22 cellular contexts compared by ENCODE assay signal in genomic region chr6:5667737-5668136, GRCh38.
DNase-seq lines count a peak whose midpoint lies in the region; ATAC-seq and TF ChIP-seq lines count a peak whose summit lies in the region.
"Had no signal": no experiment of that assay in that cellular context is flagged by ENCODE, and none has a peak within 500 bp of the region (broad histone marks: within the 10 kb centered on the region; RNA-seq: fewer than 3 reads in every experiment).

No MANE protein-coding gene starts in this region.

- peaks cover 34% of the 10 kb centered on the region for H3K36me3 Mint-ChIP-seq in activated naive CD4-positive, alpha-beta T cell treated with anti-CD3 and anti-CD28 coated beads, Interleukin-2, amount 10 ng/mL, durations not matched to agents 7 days and 5 days
- no peaks in the 10 kb centered on the region for H3K36me3 Mint-ChIP-seq in CD8-positive, alpha-beta T cell
- H3K36me3 Mint-ChIP-seq in T-helper 17 cell (ENCODE audit: low read depth) = peaks cover 3% of the 10 kb centered on the region
- H3K36me3 Mint-ChIP-seq in naive thymus-derived CD4-positive, alpha-beta T cell = peaks cover 0 to 11% (median 4%) of the 10 kb centered on the region in 5 donors

- intact Hi-C loops in CD8-positive, alpha-beta T cell (cut with DNase I, micrococcal nuclease) = loop anchor here in 1 of 2 experiments (5.0 to 10.0 kb wide), 4 partner anchors 50 to 337 kb away; partner anchors contain the start of gene NRN1
- intact Hi-C loops in naive thymus-derived CD4-positive, alpha-beta T cell (cut with micrococcal nuclease) = loop anchor here in 1 of 2 donors (5.0 to 10.0 kb wide), 4 partner anchors 200 to 880 kb away; partner anchors contain the start of gene RPP40

- H3K36me3 ChIP-seq in CD8-positive, alpha-beta T cell (ENCODE audit: insufficient read depth, low read length) = no peaks in the 10 kb centered on the region
- H3K36me3 ChIP-seq in naive thymus-derived CD4-positive, alpha-beta T cell (ENCODE audit: control insufficient read depth in 2 of 3, insufficient read depth in 3 of 3, low read length in 3 of 3) = no peaks in the 10 kb centered on the region
- H3K36me3 ChIP-seq: BE2C, pancreas had no signal

- H3K9me3 Mint-ChIP-seq in activated naive CD4-positive, alpha-beta T cell treated with anti-CD3 and anti-CD28 coated beads, Interleukin-2, amount 10 ng/mL, durations not matched to agents 7 days and 5 days = peaks cover 15% of the 10 kb centered on the region
- no peaks in the 10 kb centered on the region for H3K9me3 Mint-ChIP-seq in CD8-positive, alpha-beta T cell
- H3K9me3 Mint-ChIP-seq in naive thymus-derived CD4-positive, alpha-beta T cell = no peaks in the 10 kb centered on the region
- H3K9me3 Mint-ChIP-seq: neural crest cell, type B pancreatic cell had no signal

- H3K4me1 ChIP-seq in CD8-positive, alpha-beta T cell (ENCODE audit: insufficient read depth, low read length) = peaks cover 85% of the 10 kb centered on the region
- peaks cover 0 to 74% of the 10 kb centered on the region in 2 donors for H3K4me1 ChIP-seq in naive thymus-derived CD4-positive, alpha-beta T cell (ENCODE audit: control insufficient read depth in 2 of 2, insufficient read depth in 2 of 2, low read length in 2 of 2)
- H3K4me1 ChIP-seq: pancreas had no signal

- H3K27ac ChIP-seq in CD8-positive, alpha-beta T cell (ENCODE audit: low read depth, low read length) = no peak overlapping the region
- H3K27ac ChIP-seq in naive thymus-derived CD4-positive, alpha-beta T cell (ENCODE audit: low read depth, low read length) = peak overlapping the region; percentile 52
- H3K27ac ChIP-seq: pancreas, skin epidermis had no signal

- POLR2A ChIA-PET in CD8-positive, alpha-beta T cell (lab: Charles Lee) = interaction anchor here (0.6 to 1.4 kb wide), 7 partner anchors 16 to 1039 kb away, joined by 3 to 4 read pairs (median 4); no protein-coding TSS in a partner anchor
- POLR2A ChIA-PET in naive thymus-derived CD4-positive, alpha-beta T cell (lab: Charles Lee) = interaction anchor here (0.6 to 2.3 kb wide), 14 partner anchors 11 to 407 kb away, joined by 3 to 9 read pairs (median 4); partner anchors contain the start of genes FARS2 and LYRM4

- no peak for TF ChIP-seq CTCF in CD8-positive, alpha-beta T cell (IDR thresholded peaks at IDR 0.05)

- no peaks in the 10 kb centered on the region for H3K9me3 ChIP-seq in CD8-positive, alpha-beta T cell (ENCODE audit: low read length)
- no peaks in the 10 kb centered on the region for H3K9me3 ChIP-seq in T-helper 17 cell (ENCODE audit: control insufficient read depth, low read length, poor library complexity, severe bottlenecking)
- H3K9me3 ChIP-seq in naive thymus-derived CD4-positive, alpha-beta T cell (ENCODE audit: control insufficient read depth in 2 of 3, low read length in 3 of 3) = no peaks in the 10 kb centered on the region
- H3K9me3 ChIP-seq: BE2C, pancreas had no signal

- H3K27ac Mint-ChIP-seq in activated naive CD4-positive, alpha-beta T cell treated with anti-CD3 and anti-CD28 coated beads, Interleukin-2, amount 10 ng/mL, durations not matched to agents 7 days and 5 days = peak overlapping the region; percentile 85
- H3K27ac Mint-ChIP-seq in CD8-positive, alpha-beta T cell = peak overlapping the region; percentile 85
- H3K27ac Mint-ChIP-seq in T-helper 17 cell = peak overlapping the region; percentile 47
- peak overlapping the region; percentile 61 to 93 (median 87) for H3K27ac Mint-ChIP-seq in naive thymus-derived CD4-positive, alpha-beta T cell
- H3K27ac Mint-ChIP-seq: activated CD4-positive, alpha-beta T cell treated with anti-CD3 and anti-CD28 coated beads for 36 hours; type B pancreatic cell had no signal

- ATAC-seq in CD8-positive, alpha-beta T cell = peak; percentile 75
- ATAC-seq in T-helper 17 cell = peak; percentile 24
- ATAC-seq in naive thymus-derived CD4-positive, alpha-beta T cell = peak; percentile 30
- no peak for ATAC-seq in GM19463 (IDR thresholded peaks at IDR 0.05; ENCODE audit: unreplicated experiment)
- ATAC-seq: activated CD4-positive, alpha-beta T cell treated with anti-CD3 and anti-CD28 coated beads for 36 hours; pancreas; PC-3; SK-N-SH treated with all-trans-retinoic acid at 6 μM for 48 hours had no signal

- DNase-seq in activated naive CD4-positive, alpha-beta T cell treated with anti-CD3 and anti-CD28 coated beads, Interleukin-2, amount 10 ng/mL, durations not matched to agents 7 days and 5 days = peak; percentile 60
- no peak for DNase-seq in activated naive CD4-positive, alpha-beta T cell (lab: John Stamatoyannopoulos, UW)
- peak in 1 of 7 experiments; percentile 59 for DNase-seq in CD8-positive, alpha-beta T cell
- DNase-seq in T-helper 17 cell = no peak
- DNase-seq in naive thymus-derived CD4-positive, alpha-beta T cell = peak in 7 of 9 donors; percentile 50 to 90 (median 77)
- DNase-seq in HCEC 1CT = no peak
- no peak for DNase-seq in NCI-H128 (lab: John Stamatoyannopoulos, UW; ENCODE audit: unreplicated experiment)
- DNase-seq: activated CD4-positive, alpha-beta T cell treated with anti-CD3 and anti-CD28 coated beads for 36 hours; amygdala; BE2C; KG1; kidney; MM.1S; NCI-H1436; pancreas; PC-3; retina had no signal

- peaks cover 90% of the 10 kb centered on the region for H3K4me1 Mint-ChIP-seq in activated naive CD4-positive, alpha-beta T cell treated with anti-CD3 and anti-CD28 coated beads, Interleukin-2, amount 10 ng/mL, durations not matched to agents 7 days and 5 days
- peaks cover 89% of the 10 kb centered on the region for H3K4me1 Mint-ChIP-seq in CD8-positive, alpha-beta T cell (ENCODE audit: low read depth)
- H3K4me1 Mint-ChIP-seq in T-helper 17 cell = peaks cover 42% of the 10 kb centered on the region
- peaks cover 37 to 98% (median 95%) of the 10 kb centered on the region in 7 donors for H3K4me1 Mint-ChIP-seq in naive thymus-derived CD4-positive, alpha-beta T cell

- no peak overlapping the region for H3K4me3 ChIP-seq in CD8-positive, alpha-beta T cell (ENCODE audit: low read depth, low read length)
- no peak overlapping the region for H3K4me3 ChIP-seq in naive thymus-derived CD4-positive, alpha-beta T cell (ENCODE audit: low read length)
- H3K4me3 ChIP-seq: pancreas, skin epidermis had no signal

- no peaks in the 10 kb centered on the region for H3K27me3 ChIP-seq in CD8-positive, alpha-beta T cell (ENCODE audit: insufficient read depth, low read length)
- no peaks in the 10 kb centered on the region for H3K27me3 ChIP-seq in naive thymus-derived CD4-positive, alpha-beta T cell (ENCODE audit: control insufficient read depth in 2 of 2, insufficient read depth in 2 of 2, low read length in 2 of 2)
- H3K27me3 ChIP-seq: BE2C, pancreas had no signal

- CTCF ChIA-PET in activated naive CD4-positive, alpha-beta T cell treated with anti-CD3 and anti-CD28 coated beads, Interleukin-2, amount 10 ng/mL, durations not matched to agents 7 days and 5 days (lab: Charles Lee) = interaction anchor here (0.7 kb wide), 1 partner anchor 197 kb away, joined by 4 read pairs; no protein-coding TSS in a partner anchor
- CTCF ChIA-PET in CD8-positive, alpha-beta T cell (lab: Charles Lee) = interaction anchor here (1.0 to 2.1 kb wide), 3 partner anchors 55 to 196 kb away, joined by 3 to 9 read pairs (median 3); no protein-coding TSS in a partner anchor
- CTCF ChIA-PET in naive thymus-derived CD4-positive, alpha-beta T cell (lab: Charles Lee) = interaction anchor here (1.2 to 2.0 kb wide), 2 partner anchors 85 to 197 kb away, joined by 3 to 11 read pairs; no protein-coding TSS in a partner anchor

- peaks cover 3% of the 10 kb centered on the region for H3K27me3 Mint-ChIP-seq in activated naive CD4-positive, alpha-beta T cell treated with anti-CD3 and anti-CD28 coated beads, Interleukin-2, amount 10 ng/mL, durations not matched to agents 7 days and 5 days
- no peaks in the 10 kb centered on the region for H3K27me3 Mint-ChIP-seq in CD8-positive, alpha-beta T cell (ENCODE audit: low read depth)
- no peaks in the 10 kb centered on the region for H3K27me3 Mint-ChIP-seq in T-helper 17 cell
- H3K27me3 Mint-ChIP-seq in naive thymus-derived CD4-positive, alpha-beta T cell = no peaks in the 10 kb centered on the region
- H3K27me3 Mint-ChIP-seq: activated CD4-positive, alpha-beta T cell treated with anti-CD3 and anti-CD28 coated beads for 36 hours; type B pancreatic cell had no signal

- H3K4me3 Mint-ChIP-seq in activated naive CD4-positive, alpha-beta T cell treated with anti-CD3 and anti-CD28 coated beads, Interleukin-2, amount 10 ng/mL, durations not matched to agents 7 days and 5 days = peak overlapping the region; percentile 49
- peak overlapping the region; percentile 54 for H3K4me3 Mint-ChIP-seq in CD8-positive, alpha-beta T cell
- peak overlapping the region; percentile 55 for H3K4me3 Mint-ChIP-seq in T-helper 17 cell
- H3K4me3 Mint-ChIP-seq in naive thymus-derived CD4-positive, alpha-beta T cell = peak overlapping the region; percentile 36 to 82 (median 72)
- H3K4me3 Mint-ChIP-seq: activated CD4-positive, alpha-beta T cell treated with anti-CD3 and anti-CD28 coated beads for 36 hours; neural crest cell; type B pancreatic cell had no signal

Comparison
In these comparisons a context has a peak if more than half of its experiments do, and no peak if none do; other contexts are left out.
1. DNase-seq: peak in activated naive CD4-positive, alpha-beta T cell treated with anti-CD3 and anti-CD28 coated beads, Interleukin-2, amount 10 ng/mL, durations not matched to agents 7 days and 5 days (single experiment) and naive thymus-derived CD4-positive, alpha-beta T cell (7 of 9); none in activated naive CD4-positive, alpha-beta T cell (0 of 4), T-helper 17 cell (0 of 3), HCEC 1CT (single experiment) and NCI-H128 (single experiment).
2. Peak in every context shown above with its lines, with median percentiles within 50 percentile points of each other: H3K27ac Mint-ChIP-seq and H3K4me3 Mint-ChIP-seq.